In genomic region chr16:27335349-27336052, GRCh38 we compare ENCODE assay signal across 20 cellular contexts. TPM values are rescaled to one million over a fixed set of nuclear protein-coding genes. Genes with fewer than 3 reads are reported as not detected.
DNase-seq lines count a peak whose midpoint lies in the region; ATAC-seq and TF ChIP-seq lines count a peak whose summit lies in the region.
"Had no signal": no experiment of that assay in that cellular context is flagged by ENCODE, and none has a peak within 500 bp of the region (broad histone marks: within the 10 kb centered on the region; RNA-seq: fewer than 3 reads in every experiment).

No MANE protein-coding gene starts in this region.

- H3K4me3 ChIP-seq in esophagus muscularis mucosa (peak overlapping the region; percentile 20 to 39 (median 30)), ascending aorta (no peak overlapping the region)
- H3K4me3 ChIP-seq in naive thymus-derived CD4-positive, alpha-beta T cell (ENCODE audit: low read length): no peak overlapping the region
- H3K4me3 ChIP-seq: heart left ventricle had no signal

- H3K4me1 ChIP-seq in esophagus muscularis mucosa (peaks cover 10 to 90% (median 84%) of the 10 kb centered on the region in 4 donors), ascending aorta (peaks cover 4 to 6% of the 10 kb centered on the region in 2 donors)
- peaks cover 0 to 10% of the 10 kb centered on the region in 2 donors for H3K4me1 ChIP-seq in naive thymus-derived CD4-positive, alpha-beta T cell (ENCODE audit: control insufficient read depth in 2 of 2, insufficient read depth in 2 of 2, low read length in 2 of 2)

- POLR2A ChIA-PET in naive thymus-derived CD4-positive, alpha-beta T cell (lab: Charles Lee): interaction anchor here (1.1 to 2.8 kb wide), 3 partner anchors 31 to 120 kb away, joined by 3 to 9 read pairs (median 8); no protein-coding TSS in a partner anchor

- H3K27ac ChIP-seq in esophagus muscularis mucosa (replicated peaks in 1 of 4) (peak overlapping the region; percentile 97 to 99 (median 98)), ascending aorta (no peak overlapping the region)
- H3K27ac ChIP-seq in naive thymus-derived CD4-positive, alpha-beta T cell (ENCODE audit: low read depth, low read length): peak overlapping the region; percentile 30
- H3K27ac ChIP-seq: C4-2B, KMS-11 had no signal

- peak overlapping the region; percentile 7 to 91 (median 84) for H3K27ac Mint-ChIP-seq in naive thymus-derived CD4-positive, alpha-beta T cell

- no peaks in the 10 kb centered on the region for H3K9me3 ChIP-seq in esophagus muscularis mucosa
- H3K9me3 ChIP-seq in naive thymus-derived CD4-positive, alpha-beta T cell (ENCODE audit: control insufficient read depth in 2 of 3, low read length in 3 of 3): no peaks in the 10 kb centered on the region
- no peaks in the 10 kb centered on the region for H3K9me3 ChIP-seq in ascending aorta

- no peaks in the 10 kb centered on the region for H3K27me3 ChIP-seq in esophagus muscularis mucosa
- H3K27me3 ChIP-seq in naive thymus-derived CD4-positive, alpha-beta T cell (ENCODE audit: control insufficient read depth in 2 of 2, insufficient read depth in 2 of 2, low read length in 2 of 2): no peaks in the 10 kb centered on the region
- H3K27me3 ChIP-seq in ascending aorta: no peaks in the 10 kb centered on the region
- H3K27me3 ChIP-seq: heart left ventricle had no signal

- peaks cover 28 to 80% (median 63%) of the 10 kb centered on the region in 7 donors for H3K4me1 Mint-ChIP-seq in naive thymus-derived CD4-positive, alpha-beta T cell

- peak; percentile 49 for DNase-seq in AG20443 (ENCODE audit: low spot score)
- DNase-seq in GM04503 (ENCODE audit: low read depth): peak; percentile 80
- no peak for DNase-seq in esophagus muscularis mucosa (ENCODE audit: extremely low spot score)
- no peak for DNase-seq in naive thymus-derived CD4-positive, alpha-beta T cell
- DNase-seq in DMS 273 (lab: John Stamatoyannopoulos, UW; ENCODE audit: unreplicated experiment): no peak
- no peak for DNase-seq in DMS53 (lab: John Stamatoyannopoulos, UW)
- DNase-seq in ascending aorta (ENCODE audit: low spot score in 2 of 2): no peak
- DNase-seq in NCI-H69 (lab: John Stamatoyannopoulos, UW): no peak
- DNase-seq: effector CD4-positive, alpha-beta T cell; GDM1; H7; NCI-H1417; NCI-H510A treated with DMSO at 0.1 percent for 48 hours; retina; stimulated activated CD4-positive, alpha-beta T cell treated with anti-CD3 and anti-CD28 coated beads, Interleukin-2, amount 100 ng/mL, for 24 hours; stimulated activated CD8-positive, alpha-beta memory T cell treated with anti-CD3 and anti-CD28 coated beads, Interleukin-4, amount 100 ng/mL, for 48 hours had no signal

- no peaks in the 10 kb centered on the region for H3K27me3 Mint-ChIP-seq in naive thymus-derived CD4-positive, alpha-beta T cell

- no peak for TF ChIP-seq EP300 in esophagus muscularis mucosa (IDR thresholded peaks at IDR 0.05)

- no peak for ATAC-seq in naive thymus-derived CD4-positive, alpha-beta T cell
- ATAC-seq: activated CD4-positive, CD25-positive, alpha-beta regulatory T cell treated with anti-CD3 and anti-CD28 coated beads, Interleukin-2, amount 50 U/mL, for 24 hours; heart left ventricle had no signal

- peaks cover 11 to 72% (median 49%) of the 10 kb centered on the region in 5 donors for H3K36me3 Mint-ChIP-seq in naive thymus-derived CD4-positive, alpha-beta T cell

- H3K36me3 ChIP-seq in esophagus muscularis mucosa: peaks cover 6 to 57% (median 41%) of the 10 kb centered on the region in 4 donors
- H3K36me3 ChIP-seq in naive thymus-derived CD4-positive, alpha-beta T cell (ENCODE audit: control insufficient read depth in 2 of 3, insufficient read depth in 3 of 3, low read length in 3 of 3): peaks cover 14 to 84% (median 21%) of the 10 kb centered on the region in 3 experiments
- peaks cover 17 to 25% of the 10 kb centered on the region in 2 donors for H3K36me3 ChIP-seq in ascending aorta

- no peak for TF ChIP-seq POLR2A in esophagus muscularis mucosa (IDR thresholded peaks at IDR 0.05; ENCODE audit: low read depth)

- intact Hi-C loops in esophagus muscularis mucosa (cut with DNase I) (loop anchor here (5.0 kb wide), 1 partner anchor 93 kb away; no protein-coding TSS in a partner anchor), ascending aorta (cut with DNase I) (no loop called here)
- intact Hi-C loops in naive thymus-derived CD4-positive, alpha-beta T cell (cut with micrococcal nuclease): no loop called here

- H3K9me3 Mint-ChIP-seq in naive thymus-derived CD4-positive, alpha-beta T cell: peaks cover 0 to 3% (median 0%) of the 10 kb centered on the region in 11 donors

- CTCF ChIA-PET in naive thymus-derived CD4-positive, alpha-beta T cell (lab: Charles Lee): interaction anchor here (1.0 to 1.1 kb wide), 2 partner anchors 19 to 178 kb away, joined by 3 read pairs; no protein-coding TSS in a partner anchor

- TF ChIP-seq CTCF in esophagus muscularis mucosa (IDR thresholded peaks at IDR 0.05): no peak
- no peak for TF ChIP-seq CTCF in ascending aorta (IDR thresholded peaks at IDR 0.05)

- 56% methylated on average over 7 of the region's 7 CpGs for WGBS in esophagus muscularis mucosa

- H3K4me3 Mint-ChIP-seq in naive thymus-derived CD4-positive, alpha-beta T cell: peak overlapping the region in 5 of 10 donors; percentile 1 to 52 (median 46)

RNA-seq across cellular contexts. Expression of gene IL4R, which starts 21.7 kb away (rescaled TPM):
- total RNA-seq in esophagus muscularis mucosa (100 to 1,000 TPM in 3 of 4 donors, 10 to 100 TPM in 1; 72.7 to 167 (median 116) TPM), ascending aorta (88.7 TPM)
- 100 to 1,000 TPM; 158 to 498 (median 198) TPM for total RNA-seq in naive thymus-derived CD4-positive, alpha-beta T cell
- polyA plus RNA-seq in naive thymus-derived CD4-positive, alpha-beta T cell: 100 to 1,000 TPM in 1 of 2 donors, 10 to 100 TPM in 1; 99.8 to 128 TPM

Comparison
In these comparisons a context has a peak if more than half of its experiments do, and no peak if none do; other contexts are left out.
1. DNase-seq: peak in AG20443 (single experiment) and GM04503 (single experiment); none in esophagus muscularis mucosa (single experiment), naive thymus-derived CD4-positive, alpha-beta T cell (0 of 9), DMS 273 (single experiment), DMS53 (single experiment), ascending aorta (0 of 2) and NCI-H69 (single experiment).
2. H3K27ac ChIP-seq: peak in esophagus muscularis mucosa (4 of 4) and naive thymus-derived CD4-positive, alpha-beta T cell (single experiment); none in ascending aorta (0 of 2).
3. H3K4me3 ChIP-seq: peak in esophagus muscularis mucosa (4 of 4); none in naive thymus-derived CD4-positive, alpha-beta T cell (single experiment) and ascending aorta (0 of 2).